ENCODE assay signal across 8 cellular contexts in genomic region chr13:106619688-106620555, GRCh38. TPM values are rescaled to one million over a fixed set of nuclear protein-coding genes. Genes with fewer than 3 reads are reported as not detected.
DNase-seq lines count a peak whose midpoint lies in the region; ATAC-seq and TF ChIP-seq lines count a peak whose summit lies in the region.

No MANE protein-coding gene starts in this region.

- peaks cover 4% of the 10 kb centered on the region for H3K4me1 Mint-ChIP-seq in CD8-positive, alpha-beta T cell (ENCODE audit: low read depth)

- no peak overlapping the region for H3K4me3 ChIP-seq in CD8-positive, alpha-beta T cell (ENCODE audit: low read depth, low read length)

- no peak overlapping the region for H3K27ac Mint-ChIP-seq in CD8-positive, alpha-beta T cell

- no peak for TF ChIP-seq POLR2A in erythroblast (IDR thresholded peaks at IDR 0.05; ENCODE audit: low read length)

- H3K27me3 Mint-ChIP-seq in CD8-positive, alpha-beta T cell (ENCODE audit: low read depth), result peaks cover 23% of the 10 kb centered on the region

- H3K9me3 Mint-ChIP-seq in CD8-positive, alpha-beta T cell, result no peaks in the 10 kb centered on the region

- no peaks in the 10 kb centered on the region for H3K36me3 Mint-ChIP-seq in CD8-positive, alpha-beta T cell

- POLR2A ChIA-PET in CD8-positive, alpha-beta T cell (lab: Charles Lee), result no interaction called here

- DNase-seq in CD8-positive, alpha-beta T cell, result peak in 3 of 7 experiments; percentile 19 to 30 (median 19)
- peak; percentile 60 for DNase-seq in NCI-H1436 (lab: John Stamatoyannopoulos, UW)
- peak; percentile 71 for DNase-seq in SW480 (ENCODE audit: low spot score)
- DNase-seq in erythroblast (lab: John Stamatoyannopoulos, UW), result peak; percentile 43 to 52
- DNase-seq in myocyte (ENCODE audit: low read depth), result peak; percentile 68
- DNase-seq in effector CD8-positive, alpha-beta T cell (lab: John Stamatoyannopoulos, UW), result no peak

- no peak overlapping the region for H3K4me3 Mint-ChIP-seq in CD8-positive, alpha-beta T cell

- peak; percentile 68 for TF ChIP-seq CTCF in CD8-positive, alpha-beta T cell (IDR thresholded peaks at IDR 0.05)

- CTCF ChIA-PET in CD8-positive, alpha-beta T cell (lab: Charles Lee), result interaction anchor here (0.6 to 3.0 kb wide), 14 partner anchors 9 to 167 kb away, joined by 3 to 18 read pairs (median 4); partner anchors contain the start of gene EFNB2

- ATAC-seq in CD8-positive, alpha-beta T cell, result peak; percentile 76
- ATAC-seq in GM18520 (IDR thresholded peaks at IDR 0.05; ENCODE audit: unreplicated experiment) (peak; percentile 87), HG02943 (IDR thresholded peaks at IDR 0.05; ENCODE audit: low read depth, unreplicated experiment) (peak; percentile 90)

- no peaks in the 10 kb centered on the region for H3K27me3 ChIP-seq in CD8-positive, alpha-beta T cell (ENCODE audit: insufficient read depth, low read length)

- H3K36me3 ChIP-seq in CD8-positive, alpha-beta T cell (ENCODE audit: insufficient read depth, low read length), result no peaks in the 10 kb centered on the region

- no peak overlapping the region for H3K27ac ChIP-seq in CD8-positive, alpha-beta T cell (ENCODE audit: low read depth, low read length)

- no peaks in the 10 kb centered on the region for H3K9me3 ChIP-seq in CD8-positive, alpha-beta T cell (ENCODE audit: low read length)

- intact Hi-C loops in CD8-positive, alpha-beta T cell (cut with DNase I, micrococcal nuclease), result loop anchor here in 1 of 2 experiments (5.0 kb wide), 1 partner anchor 83 kb away; the partner anchor contains the start of gene EFNB2

- H3K4me1 ChIP-seq in CD8-positive, alpha-beta T cell (ENCODE audit: insufficient read depth, low read length), result no peaks in the 10 kb centered on the region

RNA-seq across cellular contexts. Expression of gene ARGLU1, which starts 52.0 kb away (rescaled TPM):
- 100 to 1,000 TPM; 130 to 145 TPM for total RNA-seq in CD8-positive, alpha-beta T cell
- total RNA-seq in myocyte, result 59.6 and 66.2 TPM in 2 replicates
- polyA plus RNA-seq in myocyte (2012), result 44.5 TPM
